ENCODE assay signal across 25 cellular contexts in the genomic region with DNA sequence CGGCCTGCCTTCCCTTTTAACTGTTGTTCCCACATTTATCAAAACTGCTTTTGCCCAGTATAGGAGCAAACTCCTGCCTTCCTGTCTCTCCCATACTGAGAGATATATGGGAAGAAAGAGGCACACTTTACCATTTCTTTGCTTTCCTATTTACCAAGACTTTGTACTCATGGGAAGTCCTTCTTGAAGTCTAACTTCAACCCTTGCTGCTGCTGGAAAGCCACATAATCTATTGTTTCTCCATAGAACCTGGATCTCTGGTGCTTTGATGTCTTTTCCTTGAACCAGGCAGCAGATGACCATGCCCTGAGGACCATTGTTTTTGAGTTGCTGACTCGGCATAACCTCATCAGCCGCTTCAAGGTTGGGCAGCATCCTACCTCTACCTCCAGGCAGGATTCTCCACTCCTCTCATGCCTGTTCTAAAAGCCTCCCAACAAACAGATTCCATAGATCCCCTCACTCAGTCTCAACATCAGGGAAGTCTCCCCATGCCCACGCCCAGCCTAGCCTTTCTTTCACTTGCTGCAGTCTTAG. TPM values are rescaled to one million over a fixed set of nuclear protein-coding genes. Genes with fewer than 3 reads are reported as not detected.
DNase-seq lines count a peak whose midpoint lies in the region; ATAC-seq, FAIRE-seq and TF ChIP-seq lines count a peak whose summit lies in the region.
"Had no signal": no experiment of that assay in that cellular context is flagged by ENCODE, and none has a peak within 500 bp of the region (broad histone marks: within the 10 kb centered on the region; RNA-seq: fewer than 3 reads in every experiment).

No MANE protein-coding gene starts in this region.

- intact Hi-C loops in HepG2 (cut with micrococcal nuclease; ENCODE audit: unreplicated experiment) (no loop called here), right lobe of liver (cut with DNase I) (no loop called here)

- 26% methylated on average over 4 of the region's 4 CpGs for WGBS in HepG2 (ENCODE audit: low lambda C conversion rate)
- WGBS in right lobe of liver (ENCODE audit: insufficient coverage, low coverage, low lambda C conversion rate, missing lambda C conversion rate): 88% methylated on average over 4 of the region's 4 CpGs
- WGBS in endodermal cell (ENCODE audit: insufficient coverage in 1 of 2, insufficient read length in 1 of 2), 2 experiments: 94 to 97% methylated on average over 4 of the region's 4 CpGs

- H4K20me1 ChIP-seq in HepG2 (ENCODE audit: insufficient read depth, low read length): no peaks in the 10 kb centered on the region
- H4K20me1 ChIP-seq in neural progenitor cell (ENCODE audit: low read depth): no peaks in the 10 kb centered on the region

- TF ChIP-seq POLR2A in HepG2 (IDR thresholded peaks at IDR 0.05; ENCODE audit: insufficient read depth in 1 of 2, low read depth in 2 of 2, low read length in 2 of 2): no peak
- TF ChIP-seq POLR2A in right lobe of liver (IDR thresholded peaks at IDR 0.05): no peak

- no peaks in the 10 kb centered on the region for H3K27me3 Mint-ChIP-seq in activated T-helper 17 cell treated with anti-CD3 and anti-CD28 coated beads, Interleukin-2, amount 50 U/mL, for 72 hours
- H3K27me3 Mint-ChIP-seq in endodermal cell (ENCODE audit: insufficient read depth) (peaks cover 12% of the 10 kb centered on the region), neural progenitor cell (ENCODE audit: insufficient read depth, low read depth) (peaks cover 4% of the 10 kb centered on the region)
- H3K27me3 Mint-ChIP-seq: CD4-positive, alpha-beta memory T cell had no signal

- H3K27me3 ChIP-seq in HepG2 (ENCODE audit: control insufficient read depth in 1 of 2, insufficient read depth in 2 of 2, low read length in 2 of 2): peaks cover 0 to 44% of the 10 kb centered on the region in 2 experiments; a peak in 3 of 5 replicates
- no peaks in the 10 kb centered on the region for H3K27me3 ChIP-seq in right lobe of liver
- no peaks in the 10 kb centered on the region for H3K27me3 ChIP-seq in endodermal cell (ENCODE audit: control insufficient read depth, insufficient read depth, low read length, poor library complexity, severe bottlenecking)
- H3K27me3 ChIP-seq in neural progenitor cell: no peaks in the 10 kb centered on the region

- no TSS peak for BruUV-seq in HepG2 (replicated peaks; lab: Mats Ljungman, UMichigan)

- H2AFZ ChIP-seq in HepG2 (ENCODE audit: low read length) (no peak overlapping the region), neural progenitor cell (replicated peaks) (no peak overlapping the region)
- H2AFZ ChIP-seq: GM23338 had no signal

- no peak for TF ChIP-seq RAD21 in HepG2 (CRISPR knock-in tag; IDR thresholded peaks at IDR 0.05)

- H3K9me3 ChIP-seq in HepG2 (ENCODE audit: low read length) (no peaks in the 10 kb centered on the region), right lobe of liver (no peaks in the 10 kb centered on the region), endodermal cell (ENCODE audit: control insufficient read depth, low read length) (no peaks in the 10 kb centered on the region), neural progenitor cell (ENCODE audit: low read depth) (no peaks in the 10 kb centered on the region)
- H3K9me3 ChIP-seq: BE2C, Caco-2, HAP-1 had no signal

- TF ChIP-seq EP300 in HepG2 (IDR thresholded peaks at IDR 0.05; ENCODE audit: low read depth in 2 of 2, low read length in 2 of 2) (no peak), HepG2 (CRISPR knock-in tag; IDR thresholded peaks at IDR 0.05; ENCODE audit: borderline replicate concordance) (no peak)

- in situ Hi-C loops in HepG2 (cut with HindIII; ENCODE audit: extremely low pct_ligation_motif_present, low pct_unique_long_range_greater_than_20kb): no loop called here

- H3K9me3 Mint-ChIP-seq in activated T-helper 17 cell treated with anti-CD3 and anti-CD28 coated beads, Interleukin-2, amount 50 U/mL, for 72 hours: no peaks in the 10 kb centered on the region
- no peaks in the 10 kb centered on the region for H3K9me3 Mint-ChIP-seq in endodermal cell
- H3K9me3 Mint-ChIP-seq in neural progenitor cell: no peaks in the 10 kb centered on the region
- H3K9me3 Mint-ChIP-seq: CD4-positive, alpha-beta memory T cell; GM23338; HFFc6 had no signal

- H3K4me3 ChIP-seq in HepG2 (replicated peaks in 1 of 3; ENCODE audit: insufficient read depth in 1 of 3, low read depth in 2 of 3, low read length in 3 of 3) (no peak overlapping the region), right lobe of liver (no peak overlapping the region), endodermal cell (ENCODE audit: low read length) (no peak overlapping the region), neural progenitor cell (no peak overlapping the region)
- H3K4me3 ChIP-seq: GM23338, HAP-1 had no signal

- peaks cover 19% of the 10 kb centered on the region for H3F3A ChIP-seq in neural progenitor cell (ENCODE audit: low read depth)

- DNase-seq in HepG2 (ENCODE audit: low spot score): no peak
- DNase-seq in right lobe of liver: no peak
- no peak for DNase-seq in endodermal cell
- DNase-seq in neural progenitor cell (ENCODE audit: low spot score): no peak
- no peak for DNase-seq in NCI-H1694 (lab: John Stamatoyannopoulos, UW)
- no peak for DNase-seq in COLO829 (ENCODE audit: low spot score)
- DNase-seq: ACHN; AML-193; BE2C; C1 segment of cervical spinal cord; Caco-2; CD4-positive, alpha-beta memory T cell; DMS153; DND-41; HFFc6 had no signal

- H3K79me2 ChIP-seq in HepG2 (ENCODE audit: insufficient read depth, low read length) (no peaks in the 10 kb centered on the region), neural progenitor cell (ENCODE audit: low read depth) (no peaks in the 10 kb centered on the region)

- CTCF ChIA-PET in HepG2 (lab: Yijun Ruan, JAX; ENCODE audit: low intra/inter-chr PET ratio, low total read pairs): no interaction called here

- FAIRE-seq in HepG2 (lab: Jason Lieb, UNC): no peak
- FAIRE-seq: A204.1, G401.6, GM12892, GM19239, H54 had no signal

- ATAC-seq in HepG2: no peak
- no peak for ATAC-seq in right lobe of liver
- no peak for ATAC-seq in activated T-helper 17 cell treated with anti-CD3 and anti-CD28 coated beads, Interleukin-2, amount 50 U/mL, for 72 hours (replicated peaks)
- no peak for ATAC-seq in HG03025 (IDR thresholded peaks at IDR 0.05; ENCODE audit: low FRiP score, unreplicated experiment)
- ATAC-seq: GM23338 had no signal

- POLR2A ChIA-PET in HepG2 (lab: Yijun Ruan, JAX): no interaction called here

- H3K9ac ChIP-seq in HepG2 (ENCODE audit: insufficient read depth, low read depth, low read length) (no peak overlapping the region), endodermal cell (ENCODE audit: extremely low read depth, low read length, poor library complexity, severe bottlenecking) (no peak overlapping the region), neural progenitor cell (no peak overlapping the region)

- H3K4me1 Mint-ChIP-seq in activated T-helper 17 cell treated with anti-CD3 and anti-CD28 coated beads, Interleukin-2, amount 50 U/mL, for 72 hours: peaks cover 4% of the 10 kb centered on the region
- H3K4me1 Mint-ChIP-seq in endodermal cell: peaks cover 19% of the 10 kb centered on the region
- peaks cover 69% of the 10 kb centered on the region for H3K4me1 Mint-ChIP-seq in neural progenitor cell
- H3K4me1 Mint-ChIP-seq: CD4-positive, alpha-beta memory T cell had no signal

- H3K4me1 ChIP-seq in HepG2 (ENCODE audit: insufficient read depth, low read length): no peaks in the 10 kb centered on the region
- no peaks in the 10 kb centered on the region for H3K4me1 ChIP-seq in right lobe of liver
- peaks cover 10% of the 10 kb centered on the region for H3K4me1 ChIP-seq in endodermal cell (ENCODE audit: control insufficient read depth, insufficient read depth, low read length)
- peaks cover 43% of the 10 kb centered on the region for H3K4me1 ChIP-seq in neural progenitor cell
- H3K4me1 ChIP-seq: BE2C, Caco-2 had no signal

- H3K36me3 ChIP-seq in HepG2 (replicated peaks in 1 of 2; ENCODE audit: control insufficient read depth in 1 of 2, insufficient read depth in 2 of 2, low read length in 2 of 2) (no peaks in the 10 kb centered on the region), right lobe of liver (no peaks in the 10 kb centered on the region), endodermal cell (ENCODE audit: control insufficient read depth, insufficient read depth, low read length) (no peaks in the 10 kb centered on the region), neural progenitor cell (no peaks in the 10 kb centered on the region)
- H3K36me3 ChIP-seq: BE2C, HAP-1 had no signal

- H3K4me2 ChIP-seq in HepG2 (ENCODE audit: low read depth, low read length) (no peak overlapping the region), neural progenitor cell (no peak overlapping the region)
- H3K4me2 ChIP-seq: GM23338 had no signal

- H3K36me3 Mint-ChIP-seq in activated T-helper 17 cell treated with anti-CD3 and anti-CD28 coated beads, Interleukin-2, amount 50 U/mL, for 72 hours (ENCODE audit: low read depth): peaks cover 75% of the 10 kb centered on the region
- H3K36me3 Mint-ChIP-seq in endodermal cell (ENCODE audit: low read depth) (no peaks in the 10 kb centered on the region), neural progenitor cell (peaks cover 14% of the 10 kb centered on the region)

- H3K27ac ChIP-seq in HepG2 (ENCODE audit: extremely low read length, insufficient read depth, low read length): no peak overlapping the region
- no peak overlapping the region for H3K27ac ChIP-seq in right lobe of liver
- peak overlapping the region; percentile 78 for H3K27ac ChIP-seq in endodermal cell (ENCODE audit: low read depth, low read length)
- no peak overlapping the region for H3K27ac ChIP-seq in neural progenitor cell
- H3K27ac ChIP-seq: 22Rv1 had no signal

- H3K27ac Mint-ChIP-seq in activated T-helper 17 cell treated with anti-CD3 and anti-CD28 coated beads, Interleukin-2, amount 50 U/mL, for 72 hours: peak overlapping the region; percentile 41
- H3K27ac Mint-ChIP-seq in endodermal cell: no peak overlapping the region
- H3K27ac Mint-ChIP-seq in neural progenitor cell: peak overlapping the region; percentile 72
- H3K27ac Mint-ChIP-seq: GM23338, HFFc6 had no signal

- no peak for TF ChIP-seq CTCF in HepG2 (CRISPR knock-in tag; IDR thresholded peaks at IDR 0.05)
- TF ChIP-seq CTCF in right lobe of liver (IDR thresholded peaks at IDR 0.05): no peak
- no peak for TF ChIP-seq CTCF in endodermal cell (conservative IDR thresholded peaks at IDR 0.05)
- TF ChIP-seq CTCF in neural progenitor cell (IDR thresholded peaks at IDR 0.05): no peak

- H3K4me3 Mint-ChIP-seq in activated T-helper 17 cell treated with anti-CD3 and anti-CD28 coated beads, Interleukin-2, amount 50 U/mL, for 72 hours: no peak overlapping the region
- H3K4me3 Mint-ChIP-seq in endodermal cell (no peak overlapping the region), neural progenitor cell (no peak overlapping the region)
- H3K4me3 Mint-ChIP-seq: CD4-positive, alpha-beta memory T cell; GM23338; HFFc6 had no signal

RNA-seq across cellular contexts. Expression of a gene that starts 18.4 kb away (rescaled TPM):
- total RNA-seq in HepG2 (2016; rRNA removed; fragmentation: Illumina TruSeq; extraction: Trizol): 0.20 TPM in 1 of 2 replicates, not detected in the other
- 2.0 and 3.3 TPM in 2 replicates for total RNA-seq in HepG2 (2016; cell fraction: cytosol; rRNA removed; fragmentation: Illumina TruSeq; extraction: Trizol; ENCODE audit: low read depth)
- 0.32 TPM in 1 of 2 replicates, not detected in the other for total RNA-seq in HepG2 (2016; cell fraction: insoluble cytoplasmic fraction; rRNA removed; fragmentation: Illumina TruSeq; extraction: Trizol)
- total RNA-seq in HepG2 (2016; cell fraction: membrane; rRNA removed; fragmentation: Illumina TruSeq; extraction: Trizol): 2.0 TPM in 2 replicates
- total RNA-seq in HepG2 (2016; cell fraction: nucleus; rRNA removed; fragmentation: Illumina TruSeq; extraction: Trizol): not detected in 2 replicates
- not detected in 2 replicates for polyA plus RNA-seq in HepG2 (2011; rRNA removed)
- not detected in 2 replicates for polyA plus RNA-seq in HepG2 (2011; cell fraction: cytosol; rRNA removed)
- not detected in 2 replicates for polyA plus RNA-seq in HepG2 (2011; cell fraction: nucleus; rRNA removed)
- not detected in 2 replicates for polyA plus RNA-seq in HepG2 (2012)
- 6.8 and 7.3 TPM in 2 replicates for polyA plus RNA-seq in HepG2 (2016; cell fraction: cytosol; fragmentation: Illumina TruSeq; extraction: Trizol; ENCODE audit: low read depth)
- polyA plus RNA-seq in HepG2 (2016; cell fraction: insoluble cytoplasmic fraction; fragmentation: Illumina TruSeq; extraction: Trizol; ENCODE audit: low read depth): 0.42 and 0.51 TPM in 2 replicates
- 3.8 and 4.0 TPM in 2 replicates for polyA plus RNA-seq in HepG2 (2016; cell fraction: membrane; fragmentation: Illumina TruSeq; extraction: Trizol; ENCODE audit: low read depth)
- 0.74 TPM in 1 of 2 replicates, not detected in the other for polyA plus RNA-seq in HepG2 (2016; cell fraction: nucleus; fragmentation: Illumina TruSeq; extraction: Trizol; ENCODE audit: insufficient read depth, low read depth)
- polyA minus RNA-seq in HepG2 (2011; rRNA and poly(A)+ RNA removed; ENCODE audit: low replicate concordance): not detected in 2 replicates
- polyA minus RNA-seq in HepG2 (2011; cell fraction: cytosol; rRNA and poly(A)+ RNA removed): not detected in 2 replicates
- polyA minus RNA-seq in HepG2 (2011; cell fraction: nucleus; rRNA and poly(A)+ RNA removed): not detected in 2 replicates
- total RNA-seq in right lobe of liver: 100 to 1,000 TPM in 2 of 6 experiments, 10 to 100 TPM in 4; 15.6 to 153 (median 54.5) TPM
- total RNA-seq in activated T-helper 17 cell treated with anti-CD3 and anti-CD28 coated beads, Interleukin-2, amount 50 U/mL, for 72 hours: not detected
- 10 to 100 TPM; 12.5 to 16.1 TPM for total RNA-seq in endodermal cell
- 42.6 TPM for polyA plus RNA-seq in endodermal cell (2013, experiment 1 of 2)
- 40.8 TPM for polyA plus RNA-seq in endodermal cell (2013, experiment 2 of 2)
- 2.3 and 3.8 TPM in 2 replicates for total RNA-seq in neural progenitor cell (ENCODE audit: low replicate concordance)
- total RNA-seq: CD4-positive, alpha-beta memory T cell; HFFc6 had no signal
- polyA plus RNA-seq: CD4-positive, alpha-beta memory T cell had no signal

RNA-seq across cellular contexts. Expression of a gene that starts 20.7 kb away (rescaled TPM):
- total RNA-seq in HepG2 (2016; rRNA removed; fragmentation: Illumina TruSeq; extraction: Trizol) (not detected in 2 replicates), right lobe of liver (1 to 10 TPM in 3 of 6 experiments, under 1 TPM in 3; 0.67 to 1.7 (median 1.0) TPM), endodermal cell (1 to 10 TPM; 1.1 to 1.6 TPM), neural progenitor cell (ENCODE audit: low replicate concordance) (1.5 and 5.3 TPM in 2 replicates)
- total RNA-seq in HepG2 (2016; cell fraction: cytosol; rRNA removed; fragmentation: Illumina TruSeq; extraction: Trizol; ENCODE audit: low read depth): not detected in 2 replicates
- total RNA-seq in HepG2 (2016; cell fraction: insoluble cytoplasmic fraction; rRNA removed; fragmentation: Illumina TruSeq; extraction: Trizol): not detected in 2 replicates
- not detected in 2 replicates for total RNA-seq in HepG2 (2016; cell fraction: membrane; rRNA removed; fragmentation: Illumina TruSeq; extraction: Trizol)
- total RNA-seq in HepG2 (2016; cell fraction: nucleus; rRNA removed; fragmentation: Illumina TruSeq; extraction: Trizol): not detected in 2 replicates
- not detected in 2 replicates for polyA plus RNA-seq in HepG2 (2011; rRNA removed)
- not detected in 2 replicates for polyA plus RNA-seq in HepG2 (2011; cell fraction: cytosol; rRNA removed)
- not detected in 2 replicates for polyA plus RNA-seq in HepG2 (2011; cell fraction: nucleus; rRNA removed)
- not detected in 2 replicates for polyA plus RNA-seq in HepG2 (2012)
- polyA plus RNA-seq in HepG2 (2016; cell fraction: cytosol; fragmentation: Illumina TruSeq; extraction: Trizol; ENCODE audit: low read depth): not detected in 2 replicates
- polyA plus RNA-seq in HepG2 (2016; cell fraction: insoluble cytoplasmic fraction; fragmentation: Illumina TruSeq; extraction: Trizol; ENCODE audit: low read depth): not detected in 2 replicates
- polyA plus RNA-seq in HepG2 (2016; cell fraction: membrane; fragmentation: Illumina TruSeq; extraction: Trizol; ENCODE audit: low read depth): not detected in 2 replicates
- not detected in 2 replicates for polyA plus RNA-seq in HepG2 (2016; cell fraction: nucleus; fragmentation: Illumina TruSeq; extraction: Trizol; ENCODE audit: insufficient read depth, low read depth)
- polyA minus RNA-seq in HepG2 (2011; rRNA and poly(A)+ RNA removed; ENCODE audit: low replicate concordance): not detected in 2 replicates
- not detected in 2 replicates for polyA minus RNA-seq in HepG2 (2011; cell fraction: cytosol; rRNA and poly(A)+ RNA removed)
- polyA minus RNA-seq in HepG2 (2011; cell fraction: nucleus; rRNA and poly(A)+ RNA removed): not detected in 2 replicates
- total RNA-seq in activated T-helper 17 cell treated with anti-CD3 and anti-CD28 coated beads, Interleukin-2, amount 50 U/mL, for 72 hours: 10 to 100 TPM; 17.8 to 47.4 TPM
- 11.4 TPM for polyA plus RNA-seq in endodermal cell (2013, experiment 1 of 2)
- 10.6 TPM for polyA plus RNA-seq in endodermal cell (2013, experiment 2 of 2)
- total RNA-seq: Caco-2, HFFc6 had no signal
